In genomic region chr13:100146534-100146933, GRCh38 we compare ENCODE assay signal across 35 cellular contexts.
"Had no signal": no experiment of that assay in that cellular context is flagged by ENCODE, and none has a peak within 500 bp of the region (broad histone marks: within the 10 kb centered on the region; RNA-seq: fewer than 3 reads in every experiment).

No MANE protein-coding gene starts in this region.

- H3K4me3 ChIP-seq: MG63 had no signal

- DNase-seq: Karpas-422, Kasumi-1, MG63, MM.1S, MV-4-11, NCI-H1048, NCI-H1092, NCI-H1092 treated with DMSO at 0.1 percent for 48 hours, NCI-H1105, NCI-H1105 treated with DMSO at 0.1 percent for 48 hours, NCI-H1417, NCI-H1417 treated with DMSO at 0.1 percent for 48 hours, NCI-H1436, NCI-H1436 treated with DMSO at 0.1 percent for 48 hours, NCI-H146, NCI-H1694, NCI-H1694 treated with DMSO at 0.1 percent for 48 hours, NCI-H187, NCI-H187 treated with DMSO at 0.1 percent for 48 hours, NCI-H1930, NCI-H2029, NCI-H2029 treated with DMSO at 0.1 percent for 48 hours, NCI-H2081, NCI-H2081 treated with DMSO at 0.1 percent for 48 hours, NCI-H2107, NCI-H2171, NCI-H2171 treated with DMSO at 0.1 percent for 48 hours, NCI-H2227 treated with DMSO at 0.1 percent for 48 hours, NCI-H226, NCI-H345, NCI-H446, NCI-H446 treated with DMSO at 0.1 percent for 48 hours, NCI-H510A, NCI-H510A treated with DMSO at 0.1 percent for 48 hours, NCI-H524 had no signal

- H3K27me3 ChIP-seq: MG63 had no signal
